41 cellular contexts compared by ENCODE assay signal in the genomic region with DNA sequence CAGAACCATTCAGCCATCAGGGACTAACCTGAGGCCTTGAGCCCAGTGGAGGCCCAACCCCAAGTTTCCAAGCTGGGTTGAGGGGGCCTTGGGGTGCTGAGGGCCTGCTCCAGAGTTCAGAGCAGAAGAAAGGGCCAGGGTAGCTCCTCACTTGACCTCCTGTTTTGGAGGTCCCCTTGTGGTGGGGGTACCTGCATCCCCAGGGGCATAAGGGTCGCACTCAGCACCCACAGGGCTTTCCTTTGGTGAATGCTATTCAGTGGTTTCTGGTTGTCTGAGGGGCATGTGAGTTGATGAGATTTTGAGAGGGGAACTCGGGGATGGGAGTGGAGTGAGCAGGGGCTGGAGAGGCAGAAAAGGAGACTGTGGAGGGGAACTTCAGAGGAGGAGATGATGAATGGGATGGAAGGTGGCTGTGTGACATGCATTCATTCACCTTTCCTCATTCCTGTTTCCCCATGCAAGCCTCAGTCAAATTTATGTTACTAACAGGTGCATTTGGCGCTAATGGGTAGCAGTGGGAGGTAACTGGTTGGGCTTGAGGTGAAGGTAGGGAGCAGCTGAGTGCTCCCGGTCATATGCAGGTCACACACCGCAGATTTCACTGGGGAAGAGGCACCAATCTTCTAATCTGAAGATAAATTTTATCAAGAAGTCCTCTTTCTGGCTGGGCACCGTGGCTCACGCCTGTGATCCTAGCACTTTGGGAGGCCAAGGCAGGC. TPM values are rescaled to one million over a fixed set of nuclear protein-coding genes. Genes with fewer than 3 reads are reported as not detected.
"Had no signal": no experiment of that assay in that cellular context is flagged by ENCODE, and none has a peak within 500 bp of the region (broad histone marks: within the 10 kb centered on the region; RNA-seq: fewer than 3 reads in every experiment).

No MANE protein-coding gene starts in this region.

- H3K4me1 Mint-ChIP-seq: activated CD4-positive, alpha-beta memory T cell treated with anti-CD3 and anti-CD28 coated beads, Interleukin-2, amount 10 ng/mL, durations not matched to agents 7 days and 5 days; activated naive CD4-positive, alpha-beta T cell treated with anti-CD3 and anti-CD28 coated beads, Interleukin-2, amount 50 U/mL, for 24 hours; activated naive CD8-positive, alpha-beta T cell treated with anti-CD3 and anti-CD28 coated beads, Interleukin-2, amount 10 ng/mL, durations not matched to agents 7 days and 5 days had no signal

- H3K27me3 ChIP-seq: ascending aorta, body of pancreas, breast epithelium, MG63 had no signal

- H3K36me3 Mint-ChIP-seq: activated naive CD8-positive, alpha-beta T cell treated with anti-CD3 and anti-CD28 coated beads, Interleukin-2, amount 10 ng/mL, durations not matched to agents 7 days and 5 days had no signal

- ATAC-seq: body of pancreas, Right ventricle myocardium inferior, SK-N-SH treated with all-trans-retinoic acid at 6 μM for 48 hours had no signal

- DNase-seq: activated CD4-positive, alpha-beta memory T cell treated with anti-CD3 and anti-CD28 coated beads, Interleukin-2, amount 10 ng/mL, durations not matched to agents 7 days and 5 days; activated CD4-positive, alpha-beta T cell treated with anti-CD3 and anti-CD28 coated beads for 1 hour; activated CD4-positive, alpha-beta T cell treated with anti-CD3 and anti-CD28 coated beads for 48 hours; activated CD4-positive, CD25-positive, alpha-beta regulatory T cell; activated gamma-delta T cell; activated naive CD4-positive, alpha-beta T cell treated with Interleukin-2 at 50 U/mL for 16 hours; activated naive CD8-positive, alpha-beta T cell treated with anti-CD3 and anti-CD28 coated beads, Interleukin-2, amount 10 ng/mL, durations not matched to agents 7 days and 5 days; activated T-cell treated with anti-CD3 and anti-CD28 coated beads, Interleukin-2, amount 50 U/mL, for 24 hours; amygdala; body of pancreas; Kasumi-1; KBM-7; MG63; NCI-H1048; NCI-H1105 treated with DMSO at 0.1 percent for 48 hours; NCI-H1436; NCI-H1694; NCI-H1930; NCI-H2081 treated with DMSO at 0.1 percent for 48 hours; NCI-H2171; NCI-H510A; NCI-H526; NCI-H748 treated with DMSO at 0.1 percent for 48 hours; NK-92 treated with Interleukin-12 subunit alpha and Interleukin-12 subunit beta, amount 100 ng/mL, for 24 hours; PC-9; SIG-M5; T-helper 1 cell; T-helper 2 cell; T-helper 9 cell had no signal

- H3K9me3 Mint-ChIP-seq: activated CD4-positive, alpha-beta memory T cell treated with anti-CD3 and anti-CD28 coated beads, Interleukin-2, amount 10 ng/mL, durations not matched to agents 7 days and 5 days; activated naive CD4-positive, alpha-beta T cell treated with anti-CD3 and anti-CD28 coated beads, Interleukin-2, amount 50 U/mL, for 24 hours; activated naive CD8-positive, alpha-beta T cell treated with anti-CD3 and anti-CD28 coated beads, Interleukin-2, amount 10 ng/mL, durations not matched to agents 7 days and 5 days; activated T-cell treated with anti-CD3 and anti-CD28 coated beads, Interleukin-2, amount 50 U/mL, for 24 hours; activated T-helper 2 cell treated with anti-CD3 and anti-CD28 coated beads, Interferon-gamma antibody, Interleukin-2, Interleukin-4, amounts not matched to agents 10 μg/mL and 5 μg/mL and 100 μg/mL, durations not matched to agents 14 hours and 24 hours and 36 hours had no signal

- H3K4me3 ChIP-seq: ascending aorta, body of pancreas, breast epithelium, MG63, PC-9 had no signal

- H3K4me3 Mint-ChIP-seq: activated CD4-positive, alpha-beta memory T cell treated with anti-CD3 and anti-CD28 coated beads, Interleukin-2, amount 10 ng/mL, durations not matched to agents 7 days and 5 days; activated naive CD4-positive, alpha-beta T cell treated with anti-CD3 and anti-CD28 coated beads, Interleukin-2, amount 50 U/mL, for 24 hours; activated naive CD8-positive, alpha-beta T cell treated with anti-CD3 and anti-CD28 coated beads, Interleukin-2, amount 10 ng/mL, durations not matched to agents 7 days and 5 days; activated T-cell treated with anti-CD3 and anti-CD28 coated beads, Interleukin-2, amount 50 U/mL, for 24 hours had no signal

- H3K27ac ChIP-seq: ascending aorta, body of pancreas, breast epithelium, PC-9, RWPE1, VCaP had no signal

- H3K9me3 ChIP-seq: ascending aorta, body of pancreas had no signal

- H3K4me1 ChIP-seq: ascending aorta, body of pancreas, breast epithelium had no signal

- H3K27me3 Mint-ChIP-seq: activated CD4-positive, alpha-beta memory T cell treated with anti-CD3 and anti-CD28 coated beads, Interleukin-2, amount 10 ng/mL, durations not matched to agents 7 days and 5 days; activated naive CD4-positive, alpha-beta T cell treated with anti-CD3 and anti-CD28 coated beads, Interleukin-2, amount 50 U/mL, for 24 hours; activated naive CD8-positive, alpha-beta T cell treated with anti-CD3 and anti-CD28 coated beads, Interleukin-2, amount 10 ng/mL, durations not matched to agents 7 days and 5 days had no signal

- H3K36me3 ChIP-seq: ascending aorta, breast epithelium, MG63 had no signal

- H3K27ac Mint-ChIP-seq: activated CD4-positive, alpha-beta memory T cell treated with anti-CD3 and anti-CD28 coated beads, Interleukin-2, amount 10 ng/mL, durations not matched to agents 7 days and 5 days; activated naive CD4-positive, alpha-beta T cell treated with anti-CD3 and anti-CD28 coated beads, Interleukin-2, amount 50 U/mL, for 24 hours; activated naive CD8-positive, alpha-beta T cell treated with anti-CD3 and anti-CD28 coated beads, Interleukin-2, amount 10 ng/mL, durations not matched to agents 7 days and 5 days; activated T-cell treated with anti-CD3 and anti-CD28 coated beads, Interleukin-2, amount 50 U/mL, for 24 hours; activated T-helper 2 cell treated with anti-CD3 and anti-CD28 coated beads, Interferon-gamma antibody, Interleukin-2, Interleukin-4, amounts not matched to agents 10 μg/mL and 5 μg/mL and 100 μg/mL, durations not matched to agents 14 hours and 24 hours and 36 hours had no signal

RNA-seq across cellular contexts. Expression of a gene that starts 50.4 kb away (rescaled TPM):
- total RNA-seq: activated CD4-positive, alpha-beta memory T cell treated with anti-CD3 and anti-CD28 coated beads, Interleukin-2, amount 10 ng/mL, durations not matched to agents 7 days and 5 days; activated CD8-positive, alpha-beta memory T cell treated with anti-CD3 and anti-CD28 coated beads for 36 hours; activated naive CD8-positive, alpha-beta T cell treated with anti-CD3 and anti-CD28 coated beads, Interleukin-2, amount 10 ng/mL, durations not matched to agents 7 days and 5 days; activated T-helper 2 cell treated with anti-CD3 and anti-CD28 coated beads, Interferon-gamma antibody, Interleukin-2, Interleukin-4, amounts not matched to agents 10 μg/mL and 5 μg/mL and 100 μg/mL, durations not matched to agents 14 hours and 24 hours and 36 hours; ascending aorta; body of pancreas; breast epithelium; cardiac septum; OCI-LY7; PC-9; Right ventricle myocardium inferior; SK-MEL-5 had no signal
